In genomic region chr12:121439715-121440114, GRCh38 we compare ENCODE assay signal across 17 cellular contexts. TPM values are rescaled to one million over a fixed set of nuclear protein-coding genes. Genes with fewer than 3 reads are reported as not detected.
DNase-seq lines count a peak whose midpoint lies in the region.
"Had no signal": no experiment of that assay in that cellular context is flagged by ENCODE, and none has a peak within 500 bp of the region (broad histone marks: within the 10 kb centered on the region; RNA-seq: fewer than 3 reads in every experiment).

No MANE protein-coding gene starts in this region.

- no peaks in the 10 kb centered on the region for H3K27me3 ChIP-seq in layer of hippocampus (ENCODE audit: control insufficient read depth, insufficient read depth, low read length)
- H3K27me3 ChIP-seq: Peyer's patch had no signal

- no peaks in the 10 kb centered on the region for H3K27me3 Mint-ChIP-seq in activated T-cell treated with anti-CD3 and anti-CD28 coated beads, Interleukin-2, amount 50 U/mL, for 24 hours
- H3K27me3 Mint-ChIP-seq: CD4-positive, alpha-beta T cell had no signal

- no peak overlapping the region for H3K4me3 Mint-ChIP-seq in activated T-cell treated with anti-CD3 and anti-CD28 coated beads, Interleukin-2, amount 50 U/mL, for 24 hours
- H3K4me3 Mint-ChIP-seq: CD4-positive, alpha-beta T cell had no signal

- no peak for DNase-seq in activated T-cell treated with anti-CD3 and anti-CD28 coated beads, Interleukin-2, amount 50 U/mL, for 24 hours
- DNase-seq in activated T-cell treated with anti-CD3 and anti-CD28 coated beads, Interleukin-2, amount 50 U/mL, for 1 hour = no peak
- DNase-seq in caudate nucleus (lab: John Stamatoyannopoulos, UW) (no peak), GF-D8 (lab: John Stamatoyannopoulos, UW) (no peak), globus pallidus (ENCODE audit: low spot score) (no peak), AG08395 (ENCODE audit: low spot score) (no peak)
- DNase-seq: Caco-2; CD4-positive, alpha-beta T cell; EL; Kasumi-1; NCI-H1105 treated with DMSO at 0.1 percent for 48 hours; NCI-H1694; NCI-H2081 treated with DMSO at 0.1 percent for 48 hours; NK-92 treated with Interleukin-12 subunit alpha and Interleukin-12 subunit beta, amount 100 ng/mL, for 24 hours had no signal

- peak overlapping the region; percentile 37 for H3K27ac Mint-ChIP-seq in activated T-cell treated with anti-CD3 and anti-CD28 coated beads, Interleukin-2, amount 50 U/mL, for 24 hours
- H3K27ac Mint-ChIP-seq: CD4-positive, alpha-beta T cell had no signal

- H3K36me3 Mint-ChIP-seq in activated T-cell treated with anti-CD3 and anti-CD28 coated beads, Interleukin-2, amount 50 U/mL, for 24 hours (ENCODE audit: low read depth) = peaks cover 95% of the 10 kb centered on the region

- peak overlapping the region; percentile 69 for H3K27ac ChIP-seq in caudate nucleus (ENCODE audit: low read depth, low read length)
- peak overlapping the region; percentile 85 for H3K27ac ChIP-seq in layer of hippocampus (ENCODE audit: low read depth, low read length)
- H3K27ac ChIP-seq in temporal lobe (ENCODE audit: low read depth, low read length) = peak overlapping the region; percentile 86
- H3K27ac ChIP-seq: Peyer's patch had no signal

- H3K4me1 Mint-ChIP-seq in activated T-cell treated with anti-CD3 and anti-CD28 coated beads, Interleukin-2, amount 50 U/mL, for 24 hours (ENCODE audit: low read depth) = peaks cover 5% of the 10 kb centered on the region

- peaks cover 9% of the 10 kb centered on the region for H3K9me3 Mint-ChIP-seq in activated T-cell treated with anti-CD3 and anti-CD28 coated beads, Interleukin-2, amount 50 U/mL, for 24 hours
- H3K9me3 Mint-ChIP-seq: CD4-positive, alpha-beta T cell had no signal

RNA-seq across cellular contexts. Expression of gene RNF34, which starts 39.8 kb away (rescaled TPM):
- total RNA-seq in temporal lobe = 48.7 TPM
